ENCODE assay signal across 26 cellular contexts in the genomic region with DNA sequence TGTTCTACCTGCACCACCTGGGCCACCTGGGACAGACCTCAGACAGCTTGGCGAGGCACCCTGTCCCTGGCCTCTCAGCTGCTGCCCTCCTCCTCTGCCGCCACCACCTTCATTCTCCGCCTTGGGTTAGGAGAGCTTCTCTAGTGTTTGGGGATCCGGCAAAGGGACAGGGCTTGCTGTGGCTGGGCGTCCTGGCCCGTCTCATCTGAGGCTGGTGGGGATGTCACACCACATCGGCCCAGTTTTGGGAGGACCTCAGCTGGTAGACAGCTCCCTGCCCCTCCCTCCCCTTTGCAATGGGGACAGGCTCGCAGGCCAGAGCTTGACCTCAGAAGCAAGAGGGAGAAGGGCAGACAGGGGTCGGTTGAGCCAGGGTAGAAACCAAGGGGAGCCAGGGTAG. TPM values are rescaled to one million over a fixed set of nuclear protein-coding genes. Genes with fewer than 3 reads are reported as not detected.
DNase-seq lines count a peak whose midpoint lies in the region; ATAC-seq and TF ChIP-seq lines count a peak whose summit lies in the region.
"Had no signal": no experiment of that assay in that cellular context is flagged by ENCODE, and none has a peak within 500 bp of the region (broad histone marks: within the 10 kb centered on the region; RNA-seq: fewer than 3 reads in every experiment).

No MANE protein-coding gene starts in this region.

- CTCF ChIA-PET in activated naive CD4-positive, alpha-beta T cell treated with anti-CD3 and anti-CD28 coated beads, Interleukin-2, amount 10 ng/mL, durations not matched to agents 7 days and 5 days (lab: Charles Lee): interaction anchor here (0.6 to 2.3 kb wide), 6 partner anchors 13 to 275 kb away, joined by 3 to 9 read pairs (median 3); no protein-coding TSS in a partner anchor

- H3K4me1 ChIP-seq in endodermal cell (ENCODE audit: control insufficient read depth, insufficient read depth, low read length): peaks cover 5% of the 10 kb centered on the region
- H3K4me1 ChIP-seq: sigmoid colon, vagina had no signal

- H3K4me3 Mint-ChIP-seq in activated naive CD4-positive, alpha-beta T cell treated with anti-CD3 and anti-CD28 coated beads, Interleukin-2, amount 10 ng/mL, durations not matched to agents 7 days and 5 days: no peak overlapping the region
- H3K4me3 Mint-ChIP-seq in T-helper 17 cell (peak overlapping the region; percentile 79), endodermal cell (no peak overlapping the region)
- peak overlapping the region; percentile 18 to 67 for H3K4me3 Mint-ChIP-seq in effector memory CD8-positive, alpha-beta T cell
- no peak overlapping the region for H3K4me3 Mint-ChIP-seq in stimulated activated effector memory CD8-positive, alpha-beta T cell treated with anti-CD3 and anti-CD28 coated beads, Interleukin-12 subunit alpha, Interleukin-12 subunit beta, amount 100 ng/mL, for 72 hours
- H3K4me3 Mint-ChIP-seq: activated CD8-positive, alpha-beta memory T cell treated with anti-CD3 and anti-CD28 coated beads, Interleukin-2, amount 10 ng/mL, durations not matched to agents 7 days and 5 days; activated T-helper 1 cell treated with anti-CD3 and anti-CD28 coated beads, Interleukin-12 subunit alpha, Interleukin-12 subunit beta, Interleukin-2, Interleukin-4 antibody, amounts not matched to agents 30 ng/mL and 10 ng/mL and 1 ng/mL, durations not matched to agents 14 hours and 24 hours and 36 hours; neural crest cell; T-helper 2 cell treated with Interferon-gamma antibody and Interleukin-4, amounts not matched to agents 5 μg/mL and 100 μg/mL, for 36 hours had no signal

- no peaks in the 10 kb centered on the region for H3K9me3 ChIP-seq in T-helper 17 cell (ENCODE audit: control insufficient read depth, low read length, poor library complexity, severe bottlenecking)
- H3K9me3 ChIP-seq in endodermal cell (ENCODE audit: control insufficient read depth, low read length): no peaks in the 10 kb centered on the region
- H3K9me3 ChIP-seq: colonic mucosa, heart left ventricle, sigmoid colon, vagina had no signal

- no peak overlapping the region for H3K4me3 ChIP-seq in endodermal cell (ENCODE audit: low read length)
- H3K4me3 ChIP-seq: colonic mucosa, heart left ventricle, sigmoid colon, vagina had no signal

- ATAC-seq in T-helper 17 cell: peak; percentile 10
- ATAC-seq in effector memory CD8-positive, alpha-beta T cell (replicated peaks): no peak
- no peak for ATAC-seq in stimulated activated effector memory CD8-positive, alpha-beta T cell treated with anti-CD3 and anti-CD28 coated beads, Interleukin-12 subunit alpha, Interleukin-12 subunit beta, amount 100 ng/mL, for 72 hours
- no peak for ATAC-seq in HG03342 (IDR thresholded peaks at IDR 0.05; ENCODE audit: unreplicated experiment)
- ATAC-seq: activated CD8-positive, alpha-beta memory T cell treated with anti-CD3 and anti-CD28 coated beads, Interleukin-2, amount 10 ng/mL, durations not matched to agents 7 days and 5 days; esophagus mucosa; heart left ventricle had no signal

- no peak for TF ChIP-seq CTCF in endodermal cell (conservative IDR thresholded peaks at IDR 0.05)

- H3K27ac Mint-ChIP-seq in activated naive CD4-positive, alpha-beta T cell treated with anti-CD3 and anti-CD28 coated beads, Interleukin-2, amount 10 ng/mL, durations not matched to agents 7 days and 5 days: peak overlapping the region; percentile 75
- H3K27ac Mint-ChIP-seq in T-helper 17 cell (peak overlapping the region; percentile 93), endodermal cell (no peak overlapping the region)
- H3K27ac Mint-ChIP-seq in effector memory CD8-positive, alpha-beta T cell: peak overlapping the region; percentile 58 to 98
- H3K27ac Mint-ChIP-seq in stimulated activated effector memory CD8-positive, alpha-beta T cell treated with anti-CD3 and anti-CD28 coated beads, Interleukin-12 subunit alpha, Interleukin-12 subunit beta, amount 100 ng/mL, for 72 hours: peak overlapping the region; percentile 89
- H3K27ac Mint-ChIP-seq: activated CD8-positive, alpha-beta memory T cell treated with anti-CD3 and anti-CD28 coated beads, Interleukin-2, amount 10 ng/mL, durations not matched to agents 7 days and 5 days; activated T-helper 1 cell treated with anti-CD3 and anti-CD28 coated beads, Interleukin-12 subunit alpha, Interleukin-12 subunit beta, Interleukin-2, Interleukin-4 antibody, amounts not matched to agents 30 ng/mL and 10 ng/mL and 1 ng/mL, durations not matched to agents 14 hours and 24 hours and 36 hours; T-helper 2 cell treated with Interferon-gamma antibody and Interleukin-4, amounts not matched to agents 5 μg/mL and 100 μg/mL, for 36 hours had no signal

- DNase-seq in activated naive CD4-positive, alpha-beta T cell treated with anti-CD3 and anti-CD28 coated beads, Interleukin-2, amount 10 ng/mL, durations not matched to agents 7 days and 5 days: no peak
- no peak for DNase-seq in activated naive CD4-positive, alpha-beta T cell treated with anti-CD3 and anti-CD28 coated beads, Interleukin-2, amount 50 U/mL, for 16 hours
- DNase-seq in T-helper 17 cell (no peak), endodermal cell (no peak), HuH-7.5 (ENCODE audit: low spot score) (no peak)
- peak in 1 of 3 experiments; percentile 32 for DNase-seq in effector memory CD8-positive, alpha-beta T cell
- DNase-seq in stimulated activated effector memory CD8-positive, alpha-beta T cell treated with anti-CD3 and anti-CD28 coated beads, Interleukin-12 subunit alpha, Interleukin-12 subunit beta, amount 100 ng/mL, for 72 hours (ENCODE audit: low spot score in 2 of 2): no peak
- DNase-seq: activated CD4-positive, alpha-beta T cell treated with anti-CD3 and anti-CD28 coated beads for 4 hours; activated CD8-positive, alpha-beta memory T cell treated with anti-CD3 and anti-CD28 coated beads, Interleukin-2, amount 10 ng/mL, durations not matched to agents 7 days and 5 days; colonic mucosa; DMS79; effector CD8-positive, alpha-beta T cell; GDM1; heart left ventricle; midbrain; NCI-H1092; NCI-H187 treated with DMSO at 0.1 percent for 48 hours; NCI-H524; sigmoid colon; stimulated activated naive CD4-positive, alpha-beta T cell treated with Interleukin-2 at 50 U/mL for 16 hours had no signal

- 89 to 100% methylated on average over 2 to 9 of the region's 9 CpGs for WGBS in endodermal cell (ENCODE audit: insufficient coverage in 1 of 2, insufficient read length in 1 of 2), 2 experiments

- no peak overlapping the region for H3K9ac ChIP-seq in endodermal cell (ENCODE audit: extremely low read depth, low read length, poor library complexity, severe bottlenecking)

- peaks cover 58% of the 10 kb centered on the region for H3K36me3 Mint-ChIP-seq in activated naive CD4-positive, alpha-beta T cell treated with anti-CD3 and anti-CD28 coated beads, Interleukin-2, amount 10 ng/mL, durations not matched to agents 7 days and 5 days
- H3K36me3 Mint-ChIP-seq in T-helper 17 cell (ENCODE audit: low read depth): no peaks in the 10 kb centered on the region
- peaks cover 99% of the 10 kb centered on the region for H3K36me3 Mint-ChIP-seq in effector memory CD8-positive, alpha-beta T cell (ENCODE audit: insufficient read depth)
- peaks cover 84% of the 10 kb centered on the region for H3K36me3 Mint-ChIP-seq in stimulated activated effector memory CD8-positive, alpha-beta T cell treated with anti-CD3 and anti-CD28 coated beads, Interleukin-12 subunit alpha, Interleukin-12 subunit beta, amount 100 ng/mL, for 72 hours
- H3K36me3 Mint-ChIP-seq in endodermal cell (ENCODE audit: low read depth): no peaks in the 10 kb centered on the region

- no peaks in the 10 kb centered on the region for H3K27me3 ChIP-seq in endodermal cell (ENCODE audit: control insufficient read depth, insufficient read depth, low read length, poor library complexity, severe bottlenecking)
- H3K27me3 ChIP-seq: colonic mucosa, heart left ventricle, sigmoid colon, vagina had no signal

- no peak overlapping the region for H3K27ac ChIP-seq in endodermal cell (ENCODE audit: low read depth, low read length)
- H3K27ac ChIP-seq: colonic mucosa, heart left ventricle, sigmoid colon, vagina had no signal

- H3K9me3 Mint-ChIP-seq in activated naive CD4-positive, alpha-beta T cell treated with anti-CD3 and anti-CD28 coated beads, Interleukin-2, amount 10 ng/mL, durations not matched to agents 7 days and 5 days: no peaks in the 10 kb centered on the region
- H3K9me3 Mint-ChIP-seq in effector memory CD8-positive, alpha-beta T cell: no peaks in the 10 kb centered on the region
- no peaks in the 10 kb centered on the region for H3K9me3 Mint-ChIP-seq in stimulated activated effector memory CD8-positive, alpha-beta T cell treated with anti-CD3 and anti-CD28 coated beads, Interleukin-12 subunit alpha, Interleukin-12 subunit beta, amount 100 ng/mL, for 72 hours
- H3K9me3 Mint-ChIP-seq in endodermal cell: no peaks in the 10 kb centered on the region
- H3K9me3 Mint-ChIP-seq: activated T-helper 1 cell treated with anti-CD3 and anti-CD28 coated beads, Interleukin-12 subunit alpha, Interleukin-12 subunit beta, Interleukin-2, Interleukin-4 antibody, amounts not matched to agents 30 ng/mL and 10 ng/mL and 1 ng/mL, durations not matched to agents 14 hours and 24 hours and 36 hours; neural crest cell; T-helper 2 cell treated with Interferon-gamma antibody and Interleukin-4, amounts not matched to agents 5 μg/mL and 100 μg/mL, for 36 hours had no signal

- no peaks in the 10 kb centered on the region for H3K36me3 ChIP-seq in endodermal cell (ENCODE audit: control insufficient read depth, insufficient read depth, low read length)
- H3K36me3 ChIP-seq: colonic mucosa, sigmoid colon, vagina had no signal

- H3K27me3 Mint-ChIP-seq in activated naive CD4-positive, alpha-beta T cell treated with anti-CD3 and anti-CD28 coated beads, Interleukin-2, amount 10 ng/mL, durations not matched to agents 7 days and 5 days: peaks cover 5% of the 10 kb centered on the region
- H3K27me3 Mint-ChIP-seq in T-helper 17 cell (no peaks in the 10 kb centered on the region), endodermal cell (ENCODE audit: insufficient read depth) (no peaks in the 10 kb centered on the region)
- H3K27me3 Mint-ChIP-seq in effector memory CD8-positive, alpha-beta T cell: no peaks in the 10 kb centered on the region
- H3K27me3 Mint-ChIP-seq: activated CD8-positive, alpha-beta memory T cell treated with anti-CD3 and anti-CD28 coated beads, Interleukin-2, amount 10 ng/mL, durations not matched to agents 7 days and 5 days had no signal

- no peaks in the 10 kb centered on the region for H3K4me1 Mint-ChIP-seq in activated naive CD4-positive, alpha-beta T cell treated with anti-CD3 and anti-CD28 coated beads, Interleukin-2, amount 10 ng/mL, durations not matched to agents 7 days and 5 days
- H3K4me1 Mint-ChIP-seq in T-helper 17 cell (peaks cover 29% of the 10 kb centered on the region), endodermal cell (peaks cover 13% of the 10 kb centered on the region)
- peaks cover 35 to 44% of the 10 kb centered on the region in 2 donors for H3K4me1 Mint-ChIP-seq in effector memory CD8-positive, alpha-beta T cell (ENCODE audit: low read depth in 2 of 2)
- peaks cover 45% of the 10 kb centered on the region for H3K4me1 Mint-ChIP-seq in stimulated activated effector memory CD8-positive, alpha-beta T cell treated with anti-CD3 and anti-CD28 coated beads, Interleukin-12 subunit alpha, Interleukin-12 subunit beta, amount 100 ng/mL, for 72 hours
- H3K4me1 Mint-ChIP-seq: activated CD8-positive, alpha-beta memory T cell treated with anti-CD3 and anti-CD28 coated beads, Interleukin-2, amount 10 ng/mL, durations not matched to agents 7 days and 5 days had no signal

RNA-seq across cellular contexts. Expression of a gene that starts 26.4 kb away (rescaled TPM):
- total RNA-seq in T-helper 17 cell: 100 to 1,000 TPM; 603 to 772 TPM
- 1 to 10 TPM; 1.6 to 3.7 TPM for total RNA-seq in endodermal cell
- polyA plus RNA-seq in endodermal cell (2013, experiment 1 of 2): 2.2 TPM
- polyA plus RNA-seq in endodermal cell (2013, experiment 2 of 2): 3.2 TPM

Comparison
In these comparisons a context has a peak if more than half of its experiments do, and no peak if none do; other contexts are left out.
1. H3K4me3 Mint-ChIP-seq: peak in T-helper 17 cell (single experiment) and effector memory CD8-positive, alpha-beta T cell (2 of 2); none in activated naive CD4-positive, alpha-beta T cell treated with anti-CD3 and anti-CD28 coated beads, Interleukin-2, amount 10 ng/mL, durations not matched to agents 7 days and 5 days (single experiment), stimulated activated effector memory CD8-positive, alpha-beta T cell treated with anti-CD3 and anti-CD28 coated beads, Interleukin-12 subunit alpha, Interleukin-12 subunit beta, amount 100 ng/mL, for 72 hours (single experiment) and endodermal cell (single experiment).
2. RNA of a gene that starts 26.4 kb away (total RNA-seq): 603 to 772 TPM in T-helper 17 cell; 1.6 to 3.7 TPM in endodermal cell; every median in the first group is over 100 times any median in the second.